In genomic region chr6:17408081-17408480, GRCh38 we compare ENCODE assay signal across 21 cellular contexts. TPM values are rescaled to one million over a fixed set of nuclear protein-coding genes. Genes with fewer than 3 reads are reported as not detected.
A peak's percentile ranks its signal among the peaks of the same experiment; 100 is the strongest.
DNase-seq lines count a peak whose midpoint lies in the region; ATAC-seq and TF ChIP-seq lines count a peak whose summit lies in the region.
"Had no signal": no experiment of that assay in that cellular context is flagged by ENCODE, and none has a peak within 500 bp of the region (broad histone marks: within the 10 kb centered on the region; RNA-seq: fewer than 3 reads in every experiment).

No MANE protein-coding gene starts in this region.

- H3K4me1 ChIP-seq in heart left ventricle, result peaks cover 0 to 29% (median 1%) of the 10 kb centered on the region in 12 donors
- peaks cover 0 to 29% (median 0%) of the 10 kb centered on the region in 9 donors for H3K4me1 ChIP-seq in heart right ventricle
- H3K4me1 ChIP-seq in trophoblast cell (ENCODE audit: control insufficient read depth in 1 of 2, insufficient read depth in 2 of 2, low read length in 2 of 2), result peaks cover 17 to 19% of the 10 kb centered on the region in 2 experiments

- no peak overlapping the region for H2AFZ ChIP-seq in trophoblast cell (ENCODE audit: insufficient read depth, low read length, poor library complexity)
- H2AFZ ChIP-seq: GM23338, PC-9 had no signal

- intact Hi-C loops in heart left ventricle (cut with DNase I) (no loop called here), cardiac septum (cut with DNase I) (no loop called here), heart right ventricle (cut with DNase I) (no loop called here)

- 45 to 53% (median 49%) methylated on average over 4 of the region's 4 CpGs for WGBS in heart left ventricle, 4 donors
- WGBS in heart right ventricle, 2 donors, result 39 to 53% methylated on average over 4 of the region's 4 CpGs
- WGBS in trophoblast cell (ENCODE audit: extremely low coverage, insufficient coverage, insufficient read length), result no CpG with 5 or more reads among the region's 4 CpGs

- no peak overlapping the region for H3K4me2 ChIP-seq in trophoblast cell (ENCODE audit: low read length)
- H3K4me2 ChIP-seq: BLaER1, GM23338, PC-9 had no signal

- H2AK5ac ChIP-seq in trophoblast cell (ENCODE audit: low read length), result no peak overlapping the region

- no peak overlapping the region for H4K91ac ChIP-seq in trophoblast cell (ENCODE audit: low read depth, low read length)

- no peak overlapping the region for H2BK120ac ChIP-seq in trophoblast cell (ENCODE audit: insufficient read depth, low read length, poor library complexity)

- DNase-seq in heart left ventricle (no peak), cardiac septum (ENCODE audit: low spot score) (no peak), heart right ventricle (no peak), trophoblast cell (no peak), NCI-H524 treated with DMSO at 0.1 percent for 48 hours (lab: John Stamatoyannopoulos, UW) (no peak), glutamatergic neuron (no peak)
- DNase-seq in activated effector memory CD4-positive, alpha-beta T cell treated with anti-CD3 and anti-CD28 coated beads, Interleukin-2, amount 50 U/mL, for 16 hours, result no peak
- DNase-seq: CD4-positive, CD25-positive, alpha-beta regulatory T cell; H9; IMR-90; KG1; MG63; NCI-H1105 treated with DMSO at 0.1 percent for 48 hours; NCI-H2029; NCI-H446; NCI-H526 treated with DMSO at 0.1 percent for 48 hours; PC-9; RPMI8226; SHP77 treated with DMSO at 0.1 percent for 48 hours had no signal

- H3K27me3 Mint-ChIP-seq in glutamatergic neuron (ENCODE audit: unreplicated experiment), result peaks cover 2% of the 10 kb centered on the region
- H3K27me3 Mint-ChIP-seq: CD4-positive, CD25-positive, alpha-beta regulatory T cell had no signal

- no peak overlapping the region for H3K27ac Mint-ChIP-seq in glutamatergic neuron (ENCODE audit: unreplicated experiment)
- H3K27ac Mint-ChIP-seq: CD4-positive, CD25-positive, alpha-beta regulatory T cell; GM23338; H9 had no signal

- H3K36me3 Mint-ChIP-seq in glutamatergic neuron (ENCODE audit: unreplicated experiment), result peaks cover 7% of the 10 kb centered on the region
- H3K36me3 Mint-ChIP-seq: CD4-positive, CD25-positive, alpha-beta regulatory T cell had no signal

- TF ChIP-seq POLR2A in heart left ventricle (IDR thresholded peaks at IDR 0.05), result no peak

- H3K27me3 ChIP-seq in heart left ventricle, result no peaks in the 10 kb centered on the region
- H3K27me3 ChIP-seq in heart right ventricle, result no peaks in the 10 kb centered on the region
- H3K27me3 ChIP-seq in trophoblast cell (ENCODE audit: insufficient read depth, low read length), result no peaks in the 10 kb centered on the region
- H3K27me3 ChIP-seq: BLaER1, MG63 had no signal

- TF ChIP-seq CTCF in heart left ventricle (IDR thresholded peaks at IDR 0.05), result no peak
- no peak for TF ChIP-seq CTCF in heart right ventricle (IDR thresholded peaks at IDR 0.05)
- no peak for TF ChIP-seq CTCF in glutamatergic neuron (IDR thresholded peaks at IDR 0.05; ENCODE audit: partially characterized antibody, unreplicated experiment)

- peak in 3 of 4 donors; percentile 36 to 50 (median 40) for ATAC-seq in heart left ventricle
- peak in 5 of 8 donors; percentile 20 to 75 (median 46) for ATAC-seq in heart right ventricle
- ATAC-seq: GM23338 had no signal

- peaks cover 4% of the 10 kb centered on the region for H3K9me3 Mint-ChIP-seq in glutamatergic neuron (ENCODE audit: unreplicated experiment)

- peaks cover 10% of the 10 kb centered on the region for H3K79me2 ChIP-seq in trophoblast cell (ENCODE audit: control insufficient read depth, insufficient read depth, low read length, poor library complexity)

- H3K36me3 ChIP-seq in heart left ventricle (no peaks in the 10 kb centered on the region), heart right ventricle (no peaks in the 10 kb centered on the region), trophoblast cell (ENCODE audit: control insufficient read depth in 1 of 2, insufficient read depth in 2 of 2, low read length in 2 of 2) (peaks cover 3 to 5% of the 10 kb centered on the region in 2 experiments)
- H3K36me3 ChIP-seq: MG63 had no signal

- H3K27ac ChIP-seq in heart left ventricle (peak overlapping the region in 8 of 12 donors; percentile 2 to 63 (median 36)), heart right ventricle (peak overlapping the region in 6 of 10 donors; percentile 13 to 64 (median 36)), trophoblast cell (ENCODE audit: low read depth, low read length) (peak overlapping the region; percentile 54)
- H3K27ac ChIP-seq: BLaER1, PC-9 had no signal

- no peak overlapping the region for H2BK5ac ChIP-seq in trophoblast cell (ENCODE audit: low read depth, low read length, poor library complexity)

- no peak overlapping the region for H2BK12ac ChIP-seq in trophoblast cell (ENCODE audit: low read length)

- H4K8ac ChIP-seq in trophoblast cell (ENCODE audit: low read depth, low read length), result no peak overlapping the region

- H3K4me3 ChIP-seq in heart left ventricle (no peak overlapping the region), heart right ventricle (no peak overlapping the region), trophoblast cell (ENCODE audit: low read depth, low read length) (no peak overlapping the region)
- H3K4me3 ChIP-seq: BLaER1, GM23338, MG63, PC-9 had no signal

- H3K9ac ChIP-seq in trophoblast cell (ENCODE audit: low read length), result no peak overlapping the region
- H3K9ac ChIP-seq: BLaER1 had no signal

- no peak overlapping the region for H3K4me3 Mint-ChIP-seq in glutamatergic neuron (ENCODE audit: unreplicated experiment)
- H3K4me3 Mint-ChIP-seq: CD4-positive, CD25-positive, alpha-beta regulatory T cell; GM23338; H9 had no signal

- H3K18ac ChIP-seq in trophoblast cell (ENCODE audit: low read length), result no peak overlapping the region

- H3K23ac ChIP-seq in trophoblast cell (ENCODE audit: low read length), result no peak overlapping the region

- H3K4me1 Mint-ChIP-seq in glutamatergic neuron (ENCODE audit: low read depth, unreplicated experiment), result no peaks in the 10 kb centered on the region
- H3K4me1 Mint-ChIP-seq: CD4-positive, CD25-positive, alpha-beta regulatory T cell had no signal

- H3K9me3 ChIP-seq in heart left ventricle, result peaks cover 0 to 11% (median 0%) of the 10 kb centered on the region in 12 donors
- peaks cover 0 to 8% (median 0%) of the 10 kb centered on the region in 11 donors for H3K9me3 ChIP-seq in heart right ventricle
- H3K9me3 ChIP-seq in trophoblast cell (ENCODE audit: insufficient read depth, low read depth, low read length), result peaks cover 5% of the 10 kb centered on the region
- H3K9me3 ChIP-seq: MG63 had no signal

- H3K4ac ChIP-seq in trophoblast cell (ENCODE audit: low read depth, low read length), result no peak overlapping the region

- H3K79me1 ChIP-seq in trophoblast cell (ENCODE audit: low read length), result peaks cover 3% of the 10 kb centered on the region

- H4K12ac ChIP-seq in trophoblast cell (ENCODE audit: low read depth, low read length), result no peak overlapping the region

- no peak overlapping the region for H3K14ac ChIP-seq in trophoblast cell (ENCODE audit: low read length)

RNA-seq across cellular contexts. Expression of gene CAP2, which starts 14.7 kb away (rescaled TPM):
- 100 to 1,000 TPM in 7 of 9 donors, 10 to 100 TPM in 2; 70.8 to 187 (median 143) TPM for total RNA-seq in heart left ventricle
- 10 to 100 TPM; 61.3 to 80.8 TPM for polyA plus RNA-seq in heart left ventricle
- 120 TPM for total RNA-seq in cardiac septum
- total RNA-seq in heart right ventricle, result 100 to 1,000 TPM; 116 to 211 (median 172) TPM
- 10 to 100 TPM; 42.0 to 57.4 TPM for polyA plus RNA-seq in heart right ventricle
- polyA plus RNA-seq in trophoblast cell (2013), result 32.0 and 34.0 TPM in 2 replicates
- 24.4 TPM for total RNA-seq in glutamatergic neuron (ENCODE audit: unreplicated experiment)
- total RNA-seq: CD4-positive, CD25-positive, alpha-beta regulatory T cell had no signal
- polyA plus RNA-seq: CD4-positive, CD25-positive, alpha-beta regulatory T cell had no signal
